Comparison of ENCODE assay signal across 18 cellular contexts in genomic region chr6:24489470-24489869, GRCh38. TPM values are rescaled to one million over a fixed set of nuclear protein-coding genes. Genes with fewer than 3 reads are reported as not detected.
DNase-seq lines count a peak whose midpoint lies in the region; ATAC-seq and TF ChIP-seq lines count a peak whose summit lies in the region.
"Had no signal": no experiment of that assay in that cellular context is flagged by ENCODE, and none has a peak within 500 bp of the region (broad histone marks: within the 10 kb centered on the region; RNA-seq: fewer than 3 reads in every experiment).

A gene with protein sequence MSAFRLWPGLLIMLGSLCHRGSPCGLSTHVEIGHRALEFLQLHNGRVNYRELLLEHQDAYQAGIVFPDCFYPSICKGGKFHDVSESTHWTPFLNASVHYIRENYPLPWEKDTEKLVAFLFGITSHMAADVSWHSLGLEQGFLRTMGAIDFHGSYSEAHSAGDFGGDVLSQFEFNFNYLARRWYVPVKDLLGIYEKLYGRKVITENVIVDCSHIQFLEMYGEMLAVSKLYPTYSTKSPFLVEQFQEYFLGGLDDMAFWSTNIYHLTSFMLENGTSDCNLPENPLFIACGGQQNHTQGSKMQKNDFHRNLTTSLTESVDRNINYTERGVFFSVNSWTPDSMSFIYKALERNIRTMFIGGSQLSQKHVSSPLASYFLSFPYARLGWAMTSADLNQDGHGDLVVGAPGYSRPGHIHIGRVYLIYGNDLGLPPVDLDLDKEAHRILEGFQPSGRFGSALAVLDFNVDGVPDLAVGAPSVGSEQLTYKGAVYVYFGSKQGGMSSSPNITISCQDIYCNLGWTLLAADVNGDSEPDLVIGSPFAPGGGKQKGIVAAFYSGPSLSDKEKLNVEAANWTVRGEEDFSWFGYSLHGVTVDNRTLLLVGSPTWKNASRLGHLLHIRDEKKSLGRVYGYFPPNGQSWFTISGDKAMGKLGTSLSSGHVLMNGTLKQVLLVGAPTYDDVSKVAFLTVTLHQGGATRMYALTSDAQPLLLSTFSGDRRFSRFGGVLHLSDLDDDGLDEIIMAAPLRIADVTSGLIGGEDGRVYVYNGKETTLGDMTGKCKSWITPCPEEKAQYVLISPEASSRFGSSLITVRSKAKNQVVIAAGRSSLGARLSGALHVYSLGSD (minus strand): TSS chr6:24489578. CDS start chr6:24489511, 67 bp downstream.

- H4K20me1 ChIP-seq in OCI-LY7 (ENCODE audit: insufficient read depth, low read length) (no peaks in the 10 kb centered on the region), neural progenitor cell (ENCODE audit: low read depth) (peaks cover 4% of the 10 kb centered on the region)

- H3K4me1 Mint-ChIP-seq in neural progenitor cell = peaks cover 11% of the 10 kb centered on the region

- no TSS peak for BruUV-seq in OCI-LY7 (replicated peaks; lab: Mats Ljungman, UMichigan)

- intact Hi-C loops in OCI-LY7 (cut with micrococcal nuclease; ENCODE audit: unreplicated experiment) (no loop called here), dorsolateral prefrontal cortex (cut with DNase I) (no loop called here)

- no peaks in the 10 kb centered on the region for H3K36me3 Mint-ChIP-seq in neural progenitor cell
- H3K36me3 Mint-ChIP-seq: CD4-positive, CD25-positive, alpha-beta regulatory T cell had no signal

- H3K9me3 ChIP-seq in OCI-LY7 (ENCODE audit: low read length) (no peaks in the 10 kb centered on the region), neural progenitor cell (ENCODE audit: low read depth) (no peaks in the 10 kb centered on the region), thoracic aorta (no peaks in the 10 kb centered on the region)
- H3K9me3 ChIP-seq: SJCRH30 had no signal

- H3K4me3 Mint-ChIP-seq in neural progenitor cell = no peak within 1 kb of the TSS
- H3K4me3 Mint-ChIP-seq: B cell, HFFc6 had no signal

- H3K79me2 ChIP-seq in OCI-LY7 (ENCODE audit: insufficient read depth, low read depth, low read length) (peaks cover 43% of the 10 kb centered on the region), neural progenitor cell (ENCODE audit: low read depth) (no peaks in the 10 kb centered on the region)

- H3K27ac ChIP-seq in OCI-LY7 (ENCODE audit: low read depth, low read length, poor library complexity, severe bottlenecking) = no peak within 1 kb of the TSS
- H3K27ac ChIP-seq in dorsolateral prefrontal cortex = no peak within 1 kb of the TSS
- H3K27ac ChIP-seq in neural progenitor cell = no peak within 1 kb of the TSS
- H3K27ac ChIP-seq in thoracic aorta = no peak within 1 kb of the TSS
- H3K27ac ChIP-seq: RWPE1, SJCRH30 had no signal

- TF ChIP-seq CTCF in OCI-LY7 (conservative IDR thresholded peaks at IDR 0.05; ENCODE audit: low read length) = no peak
- no peak for TF ChIP-seq CTCF in dorsolateral prefrontal cortex (IDR thresholded peaks at IDR 0.05 in 54 of 56, conservative IDR thresholded peaks at IDR 0.05 in 2 of 56; ENCODE audit: low read depth in 1 of 56, partially characterized antibody in 56 of 56)
- no peak for TF ChIP-seq CTCF in neural progenitor cell (IDR thresholded peaks at IDR 0.05)
- TF ChIP-seq CTCF in thoracic aorta (IDR thresholded peaks at IDR 0.05) = no peak

- no peak within 1 kb of the TSS for H3K9ac ChIP-seq in neural progenitor cell

- peak within 1 kb of the TSS; percentile 19 for H3K27ac Mint-ChIP-seq in neural progenitor cell
- H3K27ac Mint-ChIP-seq: B cell, HFFc6 had no signal

- H3K27me3 ChIP-seq in dorsolateral prefrontal cortex (no peaks in the 10 kb centered on the region), neural progenitor cell (peaks cover 14% of the 10 kb centered on the region), thoracic aorta (replicated peaks; ENCODE audit: insufficient read depth) (no peaks in the 10 kb centered on the region)
- H3K27me3 ChIP-seq: SJCRH30 had no signal

- peaks cover 19% of the 10 kb centered on the region for H3F3A ChIP-seq in neural progenitor cell (ENCODE audit: low read depth)

- no peak for DNase-seq in OCI-LY7 (ENCODE audit: low spot score)
- DNase-seq in dorsolateral prefrontal cortex = no peak
- no peak for DNase-seq in neural progenitor cell (ENCODE audit: low spot score)
- no peak for DNase-seq in thoracic aorta (ENCODE audit: low spot score)
- no peak for DNase-seq in NCI-H1930 (lab: John Stamatoyannopoulos, UW)
- no peak for DNase-seq in activated CD4-positive, alpha-beta T cell treated with anti-CD3 and anti-CD28 coated beads for 4 hours
- DNase-seq: Calu3; CD4-positive, CD25-positive, alpha-beta regulatory T cell; KBM-7; NCI-H1092; NCI-H1694; NCI-H526 treated with DMSO at 0.1 percent for 48 hours; NK-92 treated with Interleukin-12 subunit alpha and Interleukin-12 subunit beta, amount 100 ng/mL, for 24 hours; SJCRH30 had no signal

- H3K9me3 Mint-ChIP-seq in neural progenitor cell = no peaks in the 10 kb centered on the region
- H3K9me3 Mint-ChIP-seq: CD4-positive, CD25-positive, alpha-beta regulatory T cell; HFFc6 had no signal

- POLR2A ChIA-PET in OCI-LY7 (lab: Charles Lee) = interaction anchor here (0.9 to 13.6 kb wide), 2 partner anchors 28 to 68 kb away, joined by 4 to 586 read pairs; no protein-coding TSS in a partner anchor

- CTCF ChIA-PET in OCI-LY7 (lab: Charles Lee; ENCODE audit: unreplicated experiment) = interaction anchor here (1.3 kb wide), 1 partner anchor 28 kb away, joined by 3 read pairs; no protein-coding TSS in a partner anchor

- H3K9me2 ChIP-seq in OCI-LY7 (ENCODE audit: insufficient read depth, low read length) = no peaks in the 10 kb centered on the region

- no peak within 1 kb of the TSS for H3K4me2 ChIP-seq in OCI-LY7 (ENCODE audit: low read length)
- no peak within 1 kb of the TSS for H3K4me2 ChIP-seq in neural progenitor cell

- ATAC-seq in thoracic aorta (ENCODE audit: insufficient number of reproducible peaks, low FRiP score, low read depth) (no peak), HG02642 (IDR thresholded peaks at IDR 0.05; ENCODE audit: poor library complexity, unreplicated experiment) (no peak)

- H3K4me3 ChIP-seq in OCI-LY7 (ENCODE audit: low read depth, low read length, poor library complexity, severe bottlenecking) (no peak within 1 kb of the TSS), dorsolateral prefrontal cortex (no peak within 1 kb of the TSS), neural progenitor cell (no peak within 1 kb of the TSS), thoracic aorta (no peak within 1 kb of the TSS)
- H3K4me3 ChIP-seq: SJCRH30 had no signal

- peaks cover 2% of the 10 kb centered on the region for H3K27me3 Mint-ChIP-seq in neural progenitor cell (ENCODE audit: insufficient read depth, low read depth)
- H3K27me3 Mint-ChIP-seq: B cell; CD4-positive, CD25-positive, alpha-beta regulatory T cell had no signal

- H3K36me3 ChIP-seq in OCI-LY7 (ENCODE audit: insufficient read depth, low read length) = peaks cover 56% of the 10 kb centered on the region
- no peaks in the 10 kb centered on the region for H3K36me3 ChIP-seq in neural progenitor cell
- H3K36me3 ChIP-seq in thoracic aorta = no peaks in the 10 kb centered on the region
- H3K36me3 ChIP-seq: SJCRH30 had no signal

- H2AFZ ChIP-seq in OCI-LY7 (ENCODE audit: low read length) (no peak within 1 kb of the TSS), neural progenitor cell (replicated peaks) (no peak within 1 kb of the TSS)

- peaks cover 15% of the 10 kb centered on the region for H3K4me1 ChIP-seq in OCI-LY7 (ENCODE audit: insufficient read depth, low read length, poor library complexity, severe bottlenecking)
- H3K4me1 ChIP-seq in neural progenitor cell = no peaks in the 10 kb centered on the region
- peaks cover 0 to 14% of the 10 kb centered on the region in 2 donors for H3K4me1 ChIP-seq in thoracic aorta (ENCODE audit: control insufficient read depth in 1 of 2, low read depth in 2 of 2)
- H3K4me1 ChIP-seq: SJCRH30 had no signal

RNA-seq across cellular contexts. Expression of the gene that starts here (rescaled TPM):
- total RNA-seq in OCI-LY7 (2014; rRNA removed; shearing (Covaris generic)) = 52.5 and 55.6 TPM in 2 replicates
- total RNA-seq in OCI-LY7 (2022) (60.7 and 73.7 TPM in 2 replicates), dorsolateral prefrontal cortex (10 to 100 TPM in 119 of 120 experiments, 1 to 10 TPM in 1; 10.0 to 42.4 (median 20.7) TPM), neural progenitor cell (ENCODE audit: low replicate concordance) (4.2 and 8.3 TPM in 2 replicates), thoracic aorta (10 to 100 TPM; 22.3 to 30.3 TPM)
